12 cellular contexts compared by ENCODE assay signal in genomic region chr6:128601060-128601459, GRCh38.
A peak's percentile ranks its signal among the peaks of the same experiment; 100 is the strongest.
DNase-seq lines count a peak whose midpoint lies in the region; ATAC-seq and TF ChIP-seq lines count a peak whose summit lies in the region.
"Had no signal": no experiment of that assay in that cellular context is flagged by ENCODE, and none has a peak within 500 bp of the region (broad histone marks: within the 10 kb centered on the region; RNA-seq: fewer than 3 reads in every experiment).

No MANE protein-coding gene starts in this region.

- peaks cover 28% of the 10 kb centered on the region for H3K4me1 Mint-ChIP-seq in chondrocyte (ENCODE audit: low read depth)

- H3K4me3 Mint-ChIP-seq in chondrocyte (ENCODE audit: unreplicated experiment) = no peak overlapping the region
- H3K4me3 Mint-ChIP-seq: type B pancreatic cell had no signal

- no peak overlapping the region for H3K4me3 ChIP-seq in mucosa of descending colon

- no peaks in the 10 kb centered on the region for H3K9me3 ChIP-seq in mucosa of descending colon
- H3K9me3 ChIP-seq: neutrophil had no signal

- no peaks in the 10 kb centered on the region for H3K9me3 Mint-ChIP-seq in chondrocyte (ENCODE audit: low read depth)

- H3K27me3 Mint-ChIP-seq in chondrocyte (ENCODE audit: low read depth) = no peaks in the 10 kb centered on the region
- H3K27me3 Mint-ChIP-seq: type B pancreatic cell had no signal

- no peaks in the 10 kb centered on the region for H3K4me1 ChIP-seq in mucosa of descending colon (ENCODE audit: low read depth)

- intact Hi-C loops in mucosa of descending colon (cut with DNase I, micrococcal nuclease) = no loop called here

- H3K36me3 ChIP-seq in mucosa of descending colon (ENCODE audit: low read depth) = no peaks in the 10 kb centered on the region
- H3K36me3 ChIP-seq: neutrophil had no signal

- DNase-seq in ELR (ENCODE audit: low read depth) (peak; percentile 7), NCI-H146 treated with DMSO at 0.1 percent for 48 hours (lab: John Stamatoyannopoulos, UW; ENCODE audit: unreplicated experiment) (peak; percentile 82), chondrocyte (ENCODE audit: low spot score) (no peak), mucosa of descending colon (no peak), GM19240 (ENCODE audit: insufficient read length, low spot score) (no peak)
- no peak for DNase-seq in activated CD4-positive, alpha-beta T cell treated with anti-CD3 and anti-CD28 coated beads for 48 hours
- DNase-seq: activated CD4-positive, CD25-positive, alpha-beta regulatory T cell; activated effector memory CD4-positive, alpha-beta T cell treated with anti-CD3 and anti-CD28 coated beads, Interleukin-2, amount 50 U/mL, for 16 hours had no signal

- TF ChIP-seq CTCF in chondrocyte (IDR thresholded peaks at IDR 0.05) = no peak
- TF ChIP-seq CTCF in mucosa of descending colon (IDR thresholded peaks at IDR 0.05) = no peak

- ATAC-seq in mucosa of descending colon (peak; percentile 35), HG03135 (IDR thresholded peaks at IDR 0.05; ENCODE audit: unreplicated experiment) (no peak), GM21423 (IDR thresholded peaks at IDR 0.05; ENCODE audit: unreplicated experiment) (no peak)

- H3K36me3 Mint-ChIP-seq in chondrocyte (ENCODE audit: low read depth) = no peaks in the 10 kb centered on the region
- H3K36me3 Mint-ChIP-seq: type B pancreatic cell had no signal

- H3K27ac Mint-ChIP-seq in chondrocyte (ENCODE audit: unreplicated experiment) = peak overlapping the region; percentile 71
- H3K27ac Mint-ChIP-seq: type B pancreatic cell had no signal

Comparison
In these comparisons a context has a peak if more than half of its experiments do, and no peak if none do; other contexts are left out.
1. DNase-seq: peak in ELR (single experiment) and NCI-H146 treated with DMSO at 0.1 percent for 48 hours (single experiment); none in chondrocyte (single experiment), mucosa of descending colon (0 of 3), GM19240 (single experiment) and activated CD4-positive, alpha-beta T cell treated with anti-CD3 and anti-CD28 coated beads for 48 hours (single experiment).